In genomic region chr9:86034863-86035734, GRCh38 we compare ENCODE assay signal across 8 cellular contexts.
DNase-seq lines count a peak whose midpoint lies in the region; ATAC-seq, FAIRE-seq and TF ChIP-seq lines count a peak whose summit lies in the region.

No MANE protein-coding gene starts in this region.

- H3K4me3 ChIP-seq in BE2C (ENCODE audit: low read depth, low read length) = no peak overlapping the region
- H3K4me3 ChIP-seq in dorsolateral prefrontal cortex = no peak overlapping the region
- no peak overlapping the region for H3K4me3 ChIP-seq in sigmoid colon
- H3K4me3 ChIP-seq in kidney (ENCODE audit: low read length in 2 of 2) = no peak overlapping the region

- no peak overlapping the region for H3K9ac ChIP-seq in kidney (ENCODE audit: low read length in 2 of 2)

- H3K27me3 ChIP-seq in BE2C = no peaks in the 10 kb centered on the region
- no peaks in the 10 kb centered on the region for H3K27me3 ChIP-seq in dorsolateral prefrontal cortex
- no peaks in the 10 kb centered on the region for H3K27me3 ChIP-seq in sigmoid colon

- no peak for TF ChIP-seq POLR2A in sigmoid colon (IDR thresholded peaks at IDR 0.05)

- H3K4me1 ChIP-seq in BE2C (no peaks in the 10 kb centered on the region), sigmoid colon (no peaks in the 10 kb centered on the region), kidney (ENCODE audit: control insufficient read depth in 1 of 2, insufficient read depth in 1 of 2, low read depth in 1 of 2, low read length in 2 of 2) (no peaks in the 10 kb centered on the region)

- DNase-seq in BE2C = peak; percentile 74
- peak; percentile 48 for DNase-seq in GM20000 (ENCODE audit: low spot score)
- DNase-seq in NCI-H510A treated with DMSO at 0.1 percent for 48 hours (lab: John Stamatoyannopoulos, UW) = peak; percentile 10
- DNase-seq in dorsolateral prefrontal cortex = peak in 3 of 10 donors; percentile 57 to 61 (median 58)
- DNase-seq in sigmoid colon = no peak
- no peak for DNase-seq in kidney
- no peak for DNase-seq in GDM1 (lab: John Stamatoyannopoulos, UW)

- TF ChIP-seq CTCF in BE2C (IDR thresholded peaks at IDR 0.05; ENCODE audit: low read depth, low read length) (peak; percentile 83), GM20000 (IDR thresholded peaks at IDR 0.05; ENCODE audit: extremely low read depth, missing control alignments) (peak; percentile 64), dorsolateral prefrontal cortex (IDR thresholded peaks at IDR 0.05 in 54 of 56, conservative IDR thresholded peaks at IDR 0.05 in 2 of 56; ENCODE audit: low read depth in 1 of 56, partially characterized antibody in 56 of 56) (peak in 48 of 56 donors; percentile 10 to 58 (median 37)), sigmoid colon (IDR thresholded peaks at IDR 0.05) (peak; percentile 8 to 50 (median 36)), kidney (IDR thresholded peaks at IDR 0.05; ENCODE audit: borderline replicate concordance, extremely low read depth, insufficient read depth) (no peak)

- H3K36me3 ChIP-seq in BE2C (peaks cover 49% of the 10 kb centered on the region), sigmoid colon (peaks cover 0 to 18% (median 0%) of the 10 kb centered on the region in 4 donors), kidney (ENCODE audit: control insufficient read depth in 1 of 2, insufficient read depth in 2 of 2, low read length in 2 of 2) (peaks cover 0 to 14% of the 10 kb centered on the region in 2 donors)

- no peaks in the 10 kb centered on the region for H3K9me3 ChIP-seq in BE2C
- H3K9me3 ChIP-seq in sigmoid colon = no peaks in the 10 kb centered on the region
- H3K9me3 ChIP-seq in kidney (ENCODE audit: control insufficient read depth in 1 of 2, low read length in 2 of 2) = no peaks in the 10 kb centered on the region

- ATAC-seq in HG03196 (IDR thresholded peaks at IDR 0.05; ENCODE audit: unreplicated experiment) = no peak

- TF ChIP-seq EP300 in sigmoid colon (IDR thresholded peaks at IDR 0.05) = no peak

- H3K27ac ChIP-seq in dorsolateral prefrontal cortex (peak overlapping the region in 12 of 59 donors; percentile 5 to 59 (median 20)), sigmoid colon (no peak overlapping the region), kidney (ENCODE audit: low read depth in 2 of 2, low read length in 2 of 2) (no peak overlapping the region)

- no peak for FAIRE-seq in kidney (lab: Jason Lieb, UNC)

- 65 to 81% methylated on average over 17 of the region's 17 CpGs for WGBS in sigmoid colon, 2 donors

- intact Hi-C loops in dorsolateral prefrontal cortex (cut with DNase I) = no loop called here
- intact Hi-C loops in sigmoid colon (cut with DNase I) = loop anchor here (10.0 kb wide), 1 partner anchor 250 kb away; the partner anchor contains the start of gene ISCA1
- intact Hi-C loops in kidney (cut with DNase I) = no loop called here

Comparison
In these comparisons a context has a peak if more than half of its experiments do, and no peak if none do; other contexts are left out.
1. DNase-seq: peak in BE2C (single experiment), GM20000 (single experiment) and NCI-H510A treated with DMSO at 0.1 percent for 48 hours (single experiment); none in sigmoid colon (single experiment), kidney (single experiment) and GDM1 (single experiment).